ENCODE assay signal across 20 cellular contexts in the genomic region with DNA sequence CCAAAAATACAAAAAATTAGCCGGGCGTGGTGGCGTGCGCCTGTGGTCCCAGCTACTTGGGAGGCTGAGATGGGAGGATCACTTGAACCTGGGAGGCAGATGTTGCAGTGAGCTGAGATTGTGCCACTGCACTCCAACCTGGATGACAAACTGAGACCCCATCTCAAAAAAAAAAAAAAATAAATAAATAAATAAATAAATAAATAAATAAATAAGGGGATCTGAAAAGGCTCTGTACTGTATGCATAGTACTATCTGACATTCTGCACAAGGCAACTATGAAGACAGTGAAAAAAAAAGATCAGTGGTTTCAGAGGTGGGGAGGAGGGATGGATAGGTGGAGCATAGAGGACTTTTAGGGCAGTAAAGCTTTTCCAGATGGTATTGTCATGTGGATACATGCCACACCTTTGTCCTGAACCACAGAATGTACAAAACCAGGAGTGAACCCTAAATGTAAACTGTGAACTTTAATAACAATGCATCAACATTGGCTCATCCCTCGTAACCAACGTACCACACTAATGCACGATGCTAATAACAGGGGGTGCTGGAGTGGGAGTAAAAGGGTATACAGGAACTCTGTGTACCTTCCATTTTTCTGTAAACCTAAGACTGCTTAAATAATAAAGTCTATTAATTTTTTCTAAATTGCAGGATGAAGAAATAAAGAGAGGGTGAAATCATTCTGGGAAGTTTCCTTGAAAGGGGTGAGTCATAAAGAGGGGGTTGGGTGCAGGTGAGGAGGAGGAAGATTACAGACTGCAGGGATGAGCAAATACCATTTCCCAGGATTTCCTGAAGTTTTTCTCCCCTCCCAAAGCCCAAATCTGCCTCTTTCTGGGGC.
DNase-seq lines count a peak whose midpoint lies in the region; ATAC-seq and TF ChIP-seq lines count a peak whose summit lies in the region.
"Had no signal": no experiment of that assay in that cellular context is flagged by ENCODE, and none has a peak within 500 bp of the region (broad histone marks: within the 10 kb centered on the region; RNA-seq: fewer than 3 reads in every experiment).

No MANE protein-coding gene starts in this region.

- no peak for ATAC-seq in HG03196 (IDR thresholded peaks at IDR 0.05; ENCODE audit: unreplicated experiment)
- ATAC-seq in natural killer cell = no peak
- ATAC-seq: Panc1 had no signal

- H3K27ac Mint-ChIP-seq in natural killer cell = no peak overlapping the region
- H3K27ac Mint-ChIP-seq: HFFc6 had no signal

- TF ChIP-seq CTCF in HEK293 (tag by site-specific recombination; IDR thresholded peaks at IDR 0.05) (no peak), hepatocyte (IDR thresholded peaks at IDR 0.05; ENCODE audit: poor library complexity) (no peak), natural killer cell (IDR thresholded peaks at IDR 0.05) (no peak)

- WGBS in hepatocyte (ENCODE audit: low lambda C conversion rate, missing lambda C conversion rate) = 82% methylated on average over 7 of the region's 7 CpGs

- H3K36me3 ChIP-seq in HEK293 (ENCODE audit: control insufficient read depth in 2 of 2, insufficient read depth in 1 of 2, low read length in 2 of 2) (no peaks in the 10 kb centered on the region), hepatocyte (replicated peaks; ENCODE audit: insufficient read depth, low read depth) (no peaks in the 10 kb centered on the region)

- H3K27ac ChIP-seq in HEK293 (ENCODE audit: extremely low read depth, low read depth, low read length) = no peak overlapping the region
- H3K27ac ChIP-seq in hepatocyte = no peak overlapping the region
- H3K27ac ChIP-seq: 22Rv1, C4-2B, KMS-11 had no signal

- H3K79me2 ChIP-seq in hepatocyte = no peaks in the 10 kb centered on the region

- no peaks in the 10 kb centered on the region for H4K20me1 ChIP-seq in hepatocyte (ENCODE audit: insufficient read depth, poor library complexity, severe bottlenecking)

- intact Hi-C loops in natural killer cell (cut with micrococcal nuclease) = no loop called here

- DNase-seq in NCI-H2107 treated with DMSO at 0.1 percent for 48 hours (lab: John Stamatoyannopoulos, UW; ENCODE audit: unreplicated experiment) (peak; percentile 71), NCI-H2107 (lab: John Stamatoyannopoulos, UW) (no peak), amniotic epithelial cell (ENCODE audit: low read depth) (peak; percentile 40), putamen (ENCODE audit: low spot score) (peak; percentile 45), hepatocyte (ENCODE audit: low spot score) (no peak), natural killer cell (no peak)
- DNase-seq: GF-D8, HFFc6, NCI-H1048, NCI-H2029 treated with DMSO at 0.1 percent for 48 hours, NCI-H446 treated with DMSO at 0.1 percent for 48 hours, NCI-H82, Right ventricle myocardium superior, SK-N-SH had no signal

- CTCF ChIA-PET in HEK293 (lab: Yijun Ruan, JAX) = no interaction called here

- H3K27me3 ChIP-seq in hepatocyte = no peaks in the 10 kb centered on the region

- H3K4me1 Mint-ChIP-seq in natural killer cell = peaks cover 0 to 9% of the 10 kb centered on the region in 2 donors

- H3K27me3 Mint-ChIP-seq in natural killer cell (ENCODE audit: low read depth in 2 of 2) = peaks cover 10 to 17% of the 10 kb centered on the region in 2 donors

- no peaks in the 10 kb centered on the region for H3K36me3 Mint-ChIP-seq in natural killer cell

- H3K9me2 ChIP-seq in hepatocyte (replicated peaks; ENCODE audit: insufficient read depth) = no peaks in the 10 kb centered on the region
- H3K9me2 ChIP-seq: SK-N-SH had no signal

- POLR2A ChIA-PET in HEK293 (lab: Yijun Ruan, JAX) = interaction anchor here (0.8 kb wide), 1 partner anchor 12 kb away, joined by 4 read pairs; no protein-coding TSS in a partner anchor

- peaks cover 0 to 3% of the 10 kb centered on the region in 2 donors for H3K9me3 Mint-ChIP-seq in natural killer cell

- no peaks in the 10 kb centered on the region for H3K9me3 ChIP-seq in HEK293 (ENCODE audit: control insufficient read depth, insufficient read depth, low read depth, low read length)
- no peaks in the 10 kb centered on the region for H3K9me3 ChIP-seq in hepatocyte (ENCODE audit: low read depth)
- H3K9me3 ChIP-seq: SK-N-SH had no signal

- H3K4me1 ChIP-seq in HEK293 (ENCODE audit: control insufficient read depth, insufficient read depth, low read length) = 0 out of 2 replicates have a peak, but pooled peaks cover 2% of the 10 kb centered on the region
- H3K4me1 ChIP-seq in hepatocyte (ENCODE audit: insufficient read depth) = peaks cover 44% of the 10 kb centered on the region

- H3K4me2 ChIP-seq in hepatocyte = no peak overlapping the region
- H3K4me2 ChIP-seq: KMS-11, SK-N-SH had no signal

- no peak overlapping the region for H3K4me3 ChIP-seq in HEK293 (ENCODE audit: low read depth, low read length)
- no peak overlapping the region for H3K4me3 ChIP-seq in hepatocyte

- H2AFZ ChIP-seq in hepatocyte = no peak overlapping the region

- no peak overlapping the region for H3K4me3 Mint-ChIP-seq in natural killer cell
- H3K4me3 Mint-ChIP-seq: HFFc6 had no signal

TF ChIP-seq in HEK293, 187 proteins besides CTCF, POLR2A, EP300 and RAD21 (continues in another document):
- TF ChIP-seq ZNF791 (tag by site-specific recombination; IDR thresholded peaks at IDR 0.05) (0 out of 2 replicates have a peak, but pooled peaks have one; percentile 24), ZNF433 (tag by site-specific recombination; IDR thresholded peaks at IDR 0.05; ENCODE audit: low read depth) (0 out of 2 replicates have a peak, but pooled peaks have one; percentile 8), ZNF426 (tag by site-specific recombination; IDR thresholded peaks at IDR 0.05) (peak; percentile 64), ZNF140 (tag by site-specific recombination; IDR thresholded peaks at IDR 0.05) (peak; percentile 54; the same call in 1 of the 2 replicates), ZNF169 (tag by site-specific recombination; IDR thresholded peaks at IDR 0.05) (no peak), SETDB1 (IDR thresholded peaks at IDR 0.05; ENCODE audit: insufficient read length, low read length) (no peak), ZNF223 (tag by site-specific recombination; IDR thresholded peaks at IDR 0.05) (peak; percentile 22; the same call in 1 of the 2 replicates), ZNF626 (tag by site-specific recombination; IDR thresholded peaks at IDR 0.05) (no peak), ZNF792 (tag by site-specific recombination; IDR thresholded peaks at IDR 0.05) (no peak), ZBTB8A (tag by site-specific recombination; IDR thresholded peaks at IDR 0.05) (peak; percentile 62), ZFHX2 (tag by site-specific recombination; conservative IDR thresholded peaks at IDR 0.05) (0 out of 2 replicates have a peak, but pooled peaks have one; percentile 10), ZNF560 (tag by site-specific recombination; IDR thresholded peaks at IDR 0.05; ENCODE audit: borderline replicate concordance) (peak; percentile 74; the same call in 1 of the 2 replicates), ZNF555 (tag by site-specific recombination; conservative IDR thresholded peaks at IDR 0.05) (peak; percentile 57)
- TF ChIP-seq, protein P1, sequence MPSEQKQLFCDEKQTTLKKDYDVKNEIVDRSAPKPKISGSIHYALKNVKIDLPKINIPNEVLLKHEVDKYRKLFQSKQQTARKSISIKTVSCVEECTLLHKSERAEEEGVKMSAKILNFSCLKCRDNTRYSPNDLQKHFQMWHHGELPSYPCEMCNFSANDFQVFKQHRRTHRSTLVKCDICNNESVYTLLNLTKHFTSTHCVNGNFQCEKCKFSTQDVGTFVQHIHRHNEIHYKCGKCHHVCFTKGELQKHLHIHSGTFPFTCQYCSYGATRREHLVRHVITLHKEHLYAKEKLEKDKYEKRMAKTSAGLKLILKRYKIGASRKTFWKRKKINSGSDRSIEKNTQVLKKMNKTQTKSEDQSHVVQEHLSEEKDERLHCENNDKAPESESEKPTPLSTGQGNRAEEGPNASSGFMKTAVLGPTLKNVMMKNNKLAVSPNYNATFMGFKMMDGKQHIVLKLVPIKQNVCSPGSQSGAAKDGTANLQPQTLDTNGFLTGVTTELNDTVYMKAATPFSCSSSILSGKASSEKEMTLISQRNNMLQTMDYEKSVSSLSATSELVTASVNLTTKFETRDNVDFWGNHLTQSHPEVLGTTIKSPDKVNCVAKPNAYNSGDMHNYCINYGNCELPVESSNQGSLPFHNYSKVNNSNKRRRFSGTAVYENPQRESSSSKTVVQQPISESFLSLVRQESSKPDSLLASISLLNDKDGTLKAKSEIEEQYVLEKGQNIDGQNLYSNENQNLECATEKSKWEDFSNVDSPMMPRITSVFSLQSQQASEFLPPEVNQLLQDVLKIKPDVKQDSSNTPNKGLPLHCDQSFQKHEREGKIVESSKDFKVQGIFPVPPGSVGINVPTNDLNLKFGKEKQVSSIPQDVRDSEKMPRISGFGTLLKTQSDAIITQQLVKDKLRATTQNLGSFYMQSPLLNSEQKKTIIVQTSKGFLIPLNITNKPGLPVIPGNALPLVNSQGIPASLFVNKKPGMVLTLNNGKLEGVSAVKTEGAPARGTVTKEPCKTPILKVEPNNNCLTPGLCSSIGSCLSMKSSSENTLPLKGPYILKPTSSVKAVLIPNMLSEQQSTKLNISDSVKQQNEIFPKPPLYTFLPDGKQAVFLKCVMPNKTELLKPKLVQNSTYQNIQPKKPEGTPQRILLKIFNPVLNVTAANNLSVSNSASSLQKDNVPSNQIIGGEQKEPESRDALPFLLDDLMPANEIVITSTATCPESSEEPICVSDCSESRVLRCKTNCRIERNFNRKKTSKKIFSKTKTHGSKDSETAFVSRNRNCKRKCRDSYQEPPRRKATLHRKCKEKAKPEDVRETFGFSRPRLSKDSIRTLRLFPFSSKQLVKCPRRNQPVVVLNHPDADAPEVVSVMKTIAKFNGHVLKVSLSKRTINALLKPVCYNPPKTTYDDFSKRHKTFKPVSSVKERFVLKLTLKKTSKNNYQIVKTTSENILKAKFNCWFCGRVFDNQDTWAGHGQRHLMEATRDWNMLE (tag by site-specific recombination; conservative IDR thresholded peaks at IDR 0.05; ENCODE audit: low read depth) = peak; percentile 85
- TF ChIP-seq, protein P2, sequence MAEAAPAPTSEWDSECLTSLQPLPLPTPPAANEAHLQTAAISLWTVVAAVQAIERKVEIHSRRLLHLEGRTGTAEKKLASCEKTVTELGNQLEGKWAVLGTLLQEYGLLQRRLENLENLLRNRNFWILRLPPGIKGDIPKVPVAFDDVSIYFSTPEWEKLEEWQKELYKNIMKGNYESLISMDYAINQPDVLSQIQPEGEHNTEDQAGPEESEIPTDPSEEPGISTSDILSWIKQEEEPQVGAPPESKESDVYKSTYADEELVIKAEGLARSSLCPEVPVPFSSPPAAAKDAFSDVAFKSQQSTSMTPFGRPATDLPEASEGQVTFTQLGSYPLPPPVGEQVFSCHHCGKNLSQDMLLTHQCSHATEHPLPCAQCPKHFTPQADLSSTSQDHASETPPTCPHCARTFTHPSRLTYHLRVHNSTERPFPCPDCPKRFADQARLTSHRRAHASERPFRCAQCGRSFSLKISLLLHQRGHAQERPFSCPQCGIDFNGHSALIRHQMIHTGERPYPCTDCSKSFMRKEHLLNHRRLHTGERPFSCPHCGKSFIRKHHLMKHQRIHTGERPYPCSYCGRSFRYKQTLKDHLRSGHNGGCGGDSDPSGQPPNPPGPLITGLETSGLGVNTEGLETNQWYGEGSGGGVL (tag by site-specific recombination; IDR thresholded peaks at IDR 0.05) = peak; percentile 56

Comparison
In these comparisons a context has a peak if more than half of its experiments do, and no peak if none do; other contexts are left out.
1. DNase-seq: peak in NCI-H2107 treated with DMSO at 0.1 percent for 48 hours (single experiment), amniotic epithelial cell (single experiment) and putamen (single experiment); none in NCI-H2107 (single experiment), hepatocyte (single experiment) and natural killer cell (single experiment).